ENCODE assay signal across 9 cellular contexts in the genomic region with DNA sequence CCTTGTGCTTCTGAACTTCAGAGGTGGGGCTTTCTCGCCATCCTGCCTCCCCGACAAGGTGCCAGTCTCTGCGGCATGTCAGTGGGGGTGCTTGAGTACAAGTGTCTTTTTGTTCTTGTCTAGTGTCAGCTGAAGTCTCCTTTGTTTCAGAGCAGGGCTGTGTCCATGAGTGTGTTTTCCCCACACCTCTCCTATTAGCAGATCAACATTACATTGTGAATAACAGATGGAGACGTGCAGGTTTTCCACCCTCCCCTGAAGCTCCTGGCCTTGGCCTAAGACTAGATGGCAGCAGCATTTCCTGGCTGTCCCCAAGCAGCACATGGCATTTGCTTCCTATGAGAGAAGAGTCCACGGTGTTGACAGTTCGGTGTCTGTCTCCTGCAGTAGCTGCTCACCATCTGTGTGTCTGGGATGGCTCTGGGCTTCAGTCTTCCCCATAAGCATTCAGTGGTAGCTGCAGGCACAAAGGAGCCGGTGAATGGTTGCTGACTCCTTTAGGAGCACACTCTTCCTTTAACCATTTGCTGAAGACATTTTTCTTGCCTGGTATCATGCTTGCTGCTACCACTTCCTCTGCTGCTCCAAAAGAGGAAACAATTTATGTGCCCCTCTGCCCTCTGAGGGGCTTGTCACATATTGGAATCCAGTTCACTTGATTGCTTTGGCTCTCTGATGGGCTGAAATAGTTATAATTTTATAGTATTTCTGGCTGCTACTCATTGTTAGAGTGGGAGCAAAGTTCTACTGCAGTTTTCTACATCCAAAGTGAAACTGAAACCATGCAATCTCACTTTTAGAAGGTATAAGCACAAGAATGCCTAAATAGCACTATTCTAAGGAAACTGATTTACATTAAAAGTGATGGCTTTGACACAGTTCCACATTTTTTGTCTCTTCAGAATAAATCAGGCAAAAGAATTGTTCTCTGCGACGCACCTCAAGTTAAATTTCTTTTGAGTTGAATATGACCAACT.
DNase-seq lines count a peak whose midpoint lies in the region; ATAC-seq, FAIRE-seq and TF ChIP-seq lines count a peak whose summit lies in the region.
"Had no signal": no experiment of that assay in that cellular context is flagged by ENCODE, and none has a peak within 500 bp of the region (broad histone marks: within the 10 kb centered on the region; RNA-seq: fewer than 3 reads in every experiment).

No MANE protein-coding gene starts in this region.

- DNase-seq in AG10803 (ENCODE audit: low read depth) (peak; percentile 1), brain microvascular endothelial cell (no peak), mesothelial cell of epicardium (ENCODE audit: low spot score in 2 of 2, unreplicated experiment in 2 of 2) (no peak), T1000 (lab: John Stamatoyannopoulos, UW) (no peak), NCI-H2029 (lab: John Stamatoyannopoulos, UW) (no peak), H54 (ENCODE audit: insufficient read length, low spot score) (no peak)
- DNase-seq in activated naive CD4-positive, alpha-beta T cell (lab: John Stamatoyannopoulos, UW): no peak

- no peak overlapping the region for H3K27ac ChIP-seq in brain microvascular endothelial cell

- H3K27ac Mint-ChIP-seq in mesothelial cell of epicardium: peak overlapping the region; percentile 9

- ATAC-seq in HG02798 (IDR thresholded peaks at IDR 0.05; ENCODE audit: poor library complexity, unreplicated experiment): peak; percentile 60

- H3K4me3 Mint-ChIP-seq in mesothelial cell of epicardium: no peak overlapping the region

- H3K4me1 Mint-ChIP-seq in mesothelial cell of epicardium: peaks cover 3% of the 10 kb centered on the region

- H3K4me3 ChIP-seq in AG10803 (ENCODE audit: low read length): peak overlapping the region; percentile 35
- peak overlapping the region; percentile 26 for H3K4me3 ChIP-seq in brain microvascular endothelial cell (ENCODE audit: low read depth, low read length)

- TF ChIP-seq POLR2A in H54 (IDR thresholded peaks at IDR 0.05; ENCODE audit: low read depth, low read length): no peak

- FAIRE-seq in H54 (lab: Jason Lieb, UNC): no peak
- FAIRE-seq: G401.6 had no signal

- no peaks in the 10 kb centered on the region for H3K36me3 Mint-ChIP-seq in mesothelial cell of epicardium

- TF ChIP-seq CTCF in AG10803 (conservative IDR thresholded peaks at IDR 0.05; ENCODE audit: low read length): no peak
- no peak for TF ChIP-seq CTCF in brain microvascular endothelial cell (IDR thresholded peaks at IDR 0.05; ENCODE audit: low read depth, low read length, missing control alignments)
- TF ChIP-seq CTCF in mesothelial cell of epicardium (IDR thresholded peaks at IDR 0.05; ENCODE audit: unreplicated experiment): no peak

- H3K27me3 Mint-ChIP-seq in mesothelial cell of epicardium (ENCODE audit: low read depth): no peaks in the 10 kb centered on the region

- H3K27me3 ChIP-seq in brain microvascular endothelial cell (replicated peaks): no peaks in the 10 kb centered on the region

- in situ Hi-C loops in brain microvascular endothelial cell (cut with HindIII; ENCODE audit: low pct_ligation_motif_present, low sequenced_read_pairs): no loop called here

- no peaks in the 10 kb centered on the region for H3K9me3 Mint-ChIP-seq in mesothelial cell of epicardium

- H3K36me3 ChIP-seq in brain microvascular endothelial cell (replicated peaks): no peaks in the 10 kb centered on the region
